Comparison of ENCODE assay signal across 29 cellular contexts in the genomic region with DNA sequence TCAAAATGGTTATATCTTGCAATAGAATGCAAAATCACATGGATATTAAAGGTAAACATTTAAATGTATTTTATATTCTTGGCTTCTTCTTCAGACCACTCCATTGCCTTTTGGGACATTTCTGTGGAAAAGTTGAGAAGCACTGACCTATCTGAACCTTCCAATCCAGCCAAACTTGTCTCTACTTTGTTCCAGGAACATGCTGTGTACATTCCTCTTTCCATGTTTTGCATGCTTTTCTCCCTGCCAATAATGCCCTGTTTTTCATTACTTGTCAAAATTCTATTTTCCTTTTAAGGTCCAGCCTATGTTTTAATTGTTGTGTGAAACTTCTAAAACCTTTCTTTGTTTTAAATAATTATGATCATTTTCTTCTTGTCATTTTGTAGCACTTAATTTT. TPM values are rescaled to one million over a fixed set of nuclear protein-coding genes. Genes with fewer than 3 reads are reported as not detected.
DNase-seq lines count a peak whose midpoint lies in the region; ATAC-seq, FAIRE-seq and TF ChIP-seq lines count a peak whose summit lies in the region.
"Had no signal": no experiment of that assay in that cellular context is flagged by ENCODE, and none has a peak within 500 bp of the region (broad histone marks: within the 10 kb centered on the region; RNA-seq: fewer than 3 reads in every experiment).

No MANE protein-coding gene starts in this region.

- POLR2A ChIA-PET in GM12878 (lab: Charles Lee): no interaction called here
- POLR2A ChIA-PET in HEK293T (lab: Yijun Ruan, JAX): no interaction called here

- H3K27ac Mint-ChIP-seq in nephron: peak overlapping the region in 2 of 3 experiments; percentile 7 to 20
- H3K27ac Mint-ChIP-seq: activated CD8-positive, alpha-beta T cell treated with anti-CD3 and anti-CD28 coated beads, Interleukin-2, amount 10 ng/mL, durations not matched to agents 7 days and 5 days; activated naive CD4-positive, alpha-beta T cell treated with anti-CD3 and anti-CD28 coated beads, Interleukin-2, amount 10 ng/mL, durations not matched to agents 7 days and 5 days; activated T-helper 17 cell treated with anti-CD3 and anti-CD28 coated beads, Interleukin-2, amount 50 U/mL, for 72 hours; T-cell had no signal

- SMC1A ChIA-PET in GM12878 (lab: Charles Lee; ENCODE audit: uncharacterized antibody, unreplicated experiment): no interaction called here

- no peak overlapping the region for H3K4me2 ChIP-seq in GM12878 (ENCODE audit: control insufficient read depth, insufficient read depth)

- no peak overlapping the region for H3K9ac ChIP-seq in GM12878 (ENCODE audit: control insufficient read depth, insufficient read depth, low read length)

- H3K36me3 Mint-ChIP-seq in nephron (ENCODE audit: low read depth): peaks cover 18% of the 10 kb centered on the region

- intact Hi-C loops in GM12878 (cut with micrococcal nuclease; ENCODE audit: unreplicated experiment) (no loop called here), transverse colon (cut with DNase I; ENCODE audit: low total_unique reads) (no loop called here), body of pancreas (cut with DNase I) (no loop called here)

- H3K36me3 ChIP-seq in GM12878 (ENCODE audit: control insufficient read depth in 2 of 2, insufficient read depth in 2 of 2, low read length in 1 of 2) (peaks cover 0 to 3% of the 10 kb centered on the region in 2 experiments; a peak in 2 of 4 replicates), transverse colon (peaks cover 0 to 3% (median 0%) of the 10 kb centered on the region in 4 donors), body of pancreas (replicated peaks in 1 of 2; ENCODE audit: insufficient read depth in 1 of 2, low read depth in 2 of 2) (no peaks in the 10 kb centered on the region)
- H3K36me3 ChIP-seq: cardiac muscle cell, WERI-Rb-1 had no signal

- FAIRE-seq in GM12878 (lab: Jason Lieb, UNC): peak; percentile 57

- peaks cover 6% of the 10 kb centered on the region for H3K79me2 ChIP-seq in GM12878 (ENCODE audit: control insufficient read depth, insufficient read depth, low read length)

- H3K9me3 ChIP-seq in GM12878 (replicated peaks; ENCODE audit: control insufficient read depth, insufficient read depth, low read length): peaks cover 3% of the 10 kb centered on the region; the same call in 2 of the 3 replicates
- H3K9me3 ChIP-seq in transverse colon: peaks cover 4% of the 10 kb centered on the region in 2 donors
- peaks cover 0 to 4% (median 0%) of the 10 kb centered on the region in 3 donors for H3K9me3 ChIP-seq in body of pancreas

- H3K4me3 ChIP-seq in GM12878 (no peak overlapping the region), transverse colon (no peak overlapping the region), body of pancreas (no peak overlapping the region)
- H3K4me3 ChIP-seq: cardiac muscle cell, upper lobe of left lung had no signal

- no peaks in the 10 kb centered on the region for H3K4me1 ChIP-seq in GM12878 (ENCODE audit: control insufficient read depth, insufficient read depth, low read length)
- peaks cover 0 to 18% (median 7%) of the 10 kb centered on the region in 4 donors for H3K4me1 ChIP-seq in transverse colon
- no peaks in the 10 kb centered on the region for H3K4me1 ChIP-seq in body of pancreas

- H3K4me1 Mint-ChIP-seq in nephron: peaks cover 6% of the 10 kb centered on the region

- no peak for TF ChIP-seq RAD21 in GM12878 (IDR thresholded peaks at IDR 0.05; ENCODE audit: insufficient read depth, low read depth, low read length)

- BruUV-seq in GM12878 (replicated peaks; lab: Mats Ljungman, UMichigan): no TSS peak

- no peak for ATAC-seq in GM12878
- no peak for ATAC-seq in body of pancreas
- no peak for ATAC-seq in HG03139 (IDR thresholded peaks at IDR 0.05; ENCODE audit: unreplicated experiment)
- no peak for ATAC-seq in HG03354 (IDR thresholded peaks at IDR 0.05; ENCODE audit: poor library complexity, severe bottlenecking, unreplicated experiment)
- ATAC-seq: activated CD8-positive, alpha-beta T cell treated with anti-CD3 and anti-CD28 coated beads, Interleukin-2, amount 10 ng/mL, durations not matched to agents 7 days and 5 days; activated T-helper 17 cell treated with anti-CD3 and anti-CD28 coated beads, Interleukin-2, amount 50 U/mL, for 72 hours; HCT116; T-cell had no signal

- no peak overlapping the region for H2AFZ ChIP-seq in GM12878 (ENCODE audit: control insufficient read depth, low read depth, low read length)

- TF ChIP-seq EP300 in GM12878 (IDR thresholded peaks at IDR 0.05; ENCODE audit: borderline replicate concordance in 1 of 2, control insufficient read depth in 1 of 2, low read depth in 2 of 2, low read length in 2 of 2) (no peak), transverse colon (IDR thresholded peaks at IDR 0.05; ENCODE audit: low read depth) (peak; percentile 12)

- no peak overlapping the region for H3K4me3 Mint-ChIP-seq in nephron
- H3K4me3 Mint-ChIP-seq: activated CD8-positive, alpha-beta T cell treated with anti-CD3 and anti-CD28 coated beads, Interleukin-2, amount 10 ng/mL, durations not matched to agents 7 days and 5 days; activated naive CD4-positive, alpha-beta T cell treated with anti-CD3 and anti-CD28 coated beads, Interleukin-2, amount 10 ng/mL, durations not matched to agents 7 days and 5 days; activated T-helper 17 cell treated with anti-CD3 and anti-CD28 coated beads, Interleukin-2, amount 50 U/mL, for 72 hours; T-cell had no signal

- H3K27ac ChIP-seq in GM12878 (ENCODE audit: control insufficient read depth, insufficient read depth): no peak overlapping the region
- H3K27ac ChIP-seq in transverse colon: peak overlapping the region in 3 of 4 donors; percentile 9 to 47 (median 20)
- no peak overlapping the region for H3K27ac ChIP-seq in body of pancreas
- H3K27ac ChIP-seq: cardiac muscle cell, WERI-Rb-1 had no signal

- peaks cover 13% of the 10 kb centered on the region for H3K9me3 Mint-ChIP-seq in nephron

- in situ Hi-C loops in GM12878 (cut with MboI) (no loop called here), transverse colon (cut with MboI; ENCODE audit: low pct_ligation_motif_present in 1 of 4, low pct_unique_long_range_greater_than_20kb in 1 of 4, low sequenced_read_pairs in 3 of 4) (no loop called here)

- no peak for DNase-seq in GM12878 (ENCODE audit: low read depth, low spot score)
- DNase-seq in fibroblast of peridontal ligament (ENCODE audit: extremely low read depth): peak; percentile 28
- no peak for DNase-seq in transverse colon
- DNase-seq in body of pancreas: no peak
- no peak for DNase-seq in HEK293T (ENCODE audit: extremely low spot score)
- DNase-seq: activated CD4-positive, alpha-beta T cell treated with anti-CD3 and anti-CD28 coated beads for 4 hours; activated CD8-positive, alpha-beta T cell treated with anti-CD3 and anti-CD28 coated beads, Interleukin-2, amount 10 ng/mL, durations not matched to agents 7 days and 5 days; activated naive CD4-positive, alpha-beta T cell treated with anti-CD3 and anti-CD28 coated beads, Interleukin-2, amount 10 ng/mL, durations not matched to agents 7 days and 5 days; C1 segment of cervical spinal cord; cortex of kidney; DMS53; effector memory CD4-positive, alpha-beta T cell; glutamatergic neuron; mesendoderm; NCI-H146; NCI-H446; NCI-H82; posterior cingulate gyrus; right cardiac atrium; stimulated activated CD4-positive, alpha-beta T cell treated with anti-CD3 and anti-CD28 coated beads, Interleukin-4, amount 100 ng/mL, for 1 hour; T-cell; upper lobe of left lung; WERI-Rb-1 had no signal

- TF ChIP-seq POLR2A in GM12878 (IDR thresholded peaks at IDR 0.05; ENCODE audit: low read depth, low read length): no peak
- TF ChIP-seq POLR2A in transverse colon (IDR thresholded peaks at IDR 0.05): no peak
- TF ChIP-seq POLR2A in body of pancreas (IDR thresholded peaks at IDR 0.05): no peak

- no peaks in the 10 kb centered on the region for H3K27me3 ChIP-seq in GM12878 (replicated peaks in 1 of 2; ENCODE audit: control insufficient read depth in 2 of 2, insufficient read depth in 2 of 2, low read length in 1 of 2)
- H3K27me3 ChIP-seq in transverse colon: no peaks in the 10 kb centered on the region
- H3K27me3 ChIP-seq in body of pancreas: no peaks in the 10 kb centered on the region
- H3K27me3 ChIP-seq: cardiac muscle cell, upper lobe of left lung had no signal

- no peaks in the 10 kb centered on the region for H3K27me3 Mint-ChIP-seq in nephron (ENCODE audit: low read depth)
- H3K27me3 Mint-ChIP-seq: activated naive CD4-positive, alpha-beta T cell treated with anti-CD3 and anti-CD28 coated beads, Interleukin-2, amount 10 ng/mL, durations not matched to agents 7 days and 5 days; activated T-helper 17 cell treated with anti-CD3 and anti-CD28 coated beads, Interleukin-2, amount 50 U/mL, for 72 hours; T-cell had no signal

- no peaks in the 10 kb centered on the region; the same call in 1 of the 2 replicates for H4K20me1 ChIP-seq in GM12878 (ENCODE audit: control insufficient read depth, insufficient read depth)

- no peak for TF ChIP-seq CTCF in GM12878 (IDR thresholded peaks at IDR 0.05 in 2 of 3, conservative IDR thresholded peaks at IDR 0.05 in 1 of 3; ENCODE audit: control insufficient read depth in 2 of 3, extremely low read depth in 1 of 3, insufficient read depth in 1 of 3, low read depth in 3 of 3, low read length in 3 of 3)
- TF ChIP-seq CTCF in nephron (IDR thresholded peaks at IDR 0.05; ENCODE audit: unreplicated experiment in 3 of 3): no peak
- no peak for TF ChIP-seq CTCF in transverse colon (IDR thresholded peaks at IDR 0.05)
- TF ChIP-seq CTCF in body of pancreas (IDR thresholded peaks at IDR 0.05): no peak

- CTCF ChIA-PET in GM12878 (lab: Yijun Ruan, JAX) (no interaction called here), HEK293T (lab: Yijun Ruan, JAX) (no interaction called here)

- RAD21 ChIA-PET in GM12878 (lab: Charles Lee; ENCODE audit: unreplicated experiment): no interaction called here

RNA-seq across cellular contexts. Expression of a gene that starts 28.3 kb away (rescaled TPM):
- 76.8 and 82.4 TPM in 2 replicates for total RNA-seq in GM12878 (2013; cell fraction: nucleolus; rRNA removed)
- total RNA-seq in GM12878 (2014; rRNA removed) (14.0 and 18.3 TPM in 2 replicates), GM12878 (2014; rRNA removed; fragmentation: Illumina TruSeq; extraction: Trizol) (22.9 and 25.9 TPM in 2 replicates), GM12878 (2021) (15.4 and 18.3 TPM in 2 replicates), transverse colon (10 to 100 TPM in 3 of 4 donors, 1 to 10 TPM in 1; 8.0 to 27.6 (median 17.4) TPM), body of pancreas (10 to 100 TPM in 1 of 2 donors, 1 to 10 TPM in 1; 6.6 to 11.7 TPM)
- 3.1 TPM for polyA plus RNA-seq in GM12878 (2011; ENCODE audit: low read depth)
- polyA plus RNA-seq in GM12878 (2011; rRNA removed) (12.4 and 18.2 TPM in 2 replicates), GM12878 (2014; fragmentation: Illumina TruSeq; extraction: Trizol) (17.3 and 24.3 TPM in 2 replicates), GM12878 (2014; fragmentation: Nextera tagmentation; extraction: Ambion mirVana) (1 to 10 TPM; 4.1 to 4.9 TPM), GM12878 (2014; rRNA removed) (10.4 and 12.4 TPM in 2 replicates), GM12878 (2016; fragmentation: Nextera tagmentation; extraction: Ambion mirVana) (10 to 100 TPM; 13.4 to 15.1 TPM)
- polyA plus RNA-seq in GM12878 (2011; cell fraction: cytosol; rRNA removed): 4.5 and 6.3 TPM in 2 replicates
- 12.4 and 13.9 TPM in 2 replicates for polyA plus RNA-seq in GM12878 (2011; cell fraction: nucleus; rRNA removed)
- polyA plus RNA-seq in GM12878 (2012): 5.9 and 8.4 TPM in 2 replicates
- 22.7 and 32.1 TPM in 2 replicates for polyA minus RNA-seq in GM12878 (2011; rRNA and poly(A)+ RNA removed)
- 6.7 and 7.8 TPM in 2 replicates for polyA minus RNA-seq in GM12878 (2011; cell fraction: cytosol; rRNA and poly(A)+ RNA removed)
- 22.4 and 38.7 TPM in 2 replicates for polyA minus RNA-seq in GM12878 (2011; cell fraction: nucleus; rRNA and poly(A)+ RNA removed)

Comparison
In these comparisons a context has a peak if more than half of its experiments do, and no peak if none do; other contexts are left out.
1. H3K27ac ChIP-seq: peak in transverse colon (3 of 4); none in GM12878 (single experiment) and body of pancreas (0 of 4).